Comparison of ENCODE assay signal across 1 cellular context in the genomic region with DNA sequence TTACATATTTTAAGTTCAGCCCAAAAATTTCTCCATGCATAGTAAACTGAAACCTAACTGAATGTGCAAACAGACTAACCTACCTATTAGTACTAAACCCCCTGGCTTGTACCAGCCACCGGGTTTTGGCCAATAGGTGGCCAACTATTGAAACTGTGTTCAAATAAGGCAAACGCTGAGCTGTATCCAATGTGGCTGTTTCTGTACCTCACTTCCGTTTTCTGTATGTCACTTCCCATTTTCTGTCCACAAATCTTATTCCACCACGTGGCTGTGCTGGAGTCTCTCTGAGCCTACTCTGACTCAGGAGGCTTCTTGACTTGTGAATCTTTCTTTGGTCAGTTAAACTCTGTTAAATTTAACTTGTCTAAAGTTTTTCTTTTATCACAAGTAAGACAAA.
A peak's percentile ranks its signal among the peaks of the same experiment; 100 is the strongest.
TF ChIP-seq lines count a peak whose summit lies in the region.

No MANE protein-coding gene starts in this region.

TF ChIP-seq in GM12878, 131 proteins besides CTCF, POLR2A, EP300 and RAD21 (continued from another document):
- TF ChIP-seq SPI1 (IDR thresholded peaks at IDR 0.05; ENCODE audit: borderline replicate concordance, insufficient read depth, low read depth, low read length) (peak; percentile 81), GABPA (IDR thresholded peaks at IDR 0.05; ENCODE audit: low read depth) (peak; percentile 78), SRF (IDR thresholded peaks at IDR 0.05; ENCODE audit: low read depth in 2 of 2, low read length in 2 of 2) (peak; percentile 25 to 78; a peak in 2 of 4 replicates)
- TF ChIP-seq, protein P1, sequence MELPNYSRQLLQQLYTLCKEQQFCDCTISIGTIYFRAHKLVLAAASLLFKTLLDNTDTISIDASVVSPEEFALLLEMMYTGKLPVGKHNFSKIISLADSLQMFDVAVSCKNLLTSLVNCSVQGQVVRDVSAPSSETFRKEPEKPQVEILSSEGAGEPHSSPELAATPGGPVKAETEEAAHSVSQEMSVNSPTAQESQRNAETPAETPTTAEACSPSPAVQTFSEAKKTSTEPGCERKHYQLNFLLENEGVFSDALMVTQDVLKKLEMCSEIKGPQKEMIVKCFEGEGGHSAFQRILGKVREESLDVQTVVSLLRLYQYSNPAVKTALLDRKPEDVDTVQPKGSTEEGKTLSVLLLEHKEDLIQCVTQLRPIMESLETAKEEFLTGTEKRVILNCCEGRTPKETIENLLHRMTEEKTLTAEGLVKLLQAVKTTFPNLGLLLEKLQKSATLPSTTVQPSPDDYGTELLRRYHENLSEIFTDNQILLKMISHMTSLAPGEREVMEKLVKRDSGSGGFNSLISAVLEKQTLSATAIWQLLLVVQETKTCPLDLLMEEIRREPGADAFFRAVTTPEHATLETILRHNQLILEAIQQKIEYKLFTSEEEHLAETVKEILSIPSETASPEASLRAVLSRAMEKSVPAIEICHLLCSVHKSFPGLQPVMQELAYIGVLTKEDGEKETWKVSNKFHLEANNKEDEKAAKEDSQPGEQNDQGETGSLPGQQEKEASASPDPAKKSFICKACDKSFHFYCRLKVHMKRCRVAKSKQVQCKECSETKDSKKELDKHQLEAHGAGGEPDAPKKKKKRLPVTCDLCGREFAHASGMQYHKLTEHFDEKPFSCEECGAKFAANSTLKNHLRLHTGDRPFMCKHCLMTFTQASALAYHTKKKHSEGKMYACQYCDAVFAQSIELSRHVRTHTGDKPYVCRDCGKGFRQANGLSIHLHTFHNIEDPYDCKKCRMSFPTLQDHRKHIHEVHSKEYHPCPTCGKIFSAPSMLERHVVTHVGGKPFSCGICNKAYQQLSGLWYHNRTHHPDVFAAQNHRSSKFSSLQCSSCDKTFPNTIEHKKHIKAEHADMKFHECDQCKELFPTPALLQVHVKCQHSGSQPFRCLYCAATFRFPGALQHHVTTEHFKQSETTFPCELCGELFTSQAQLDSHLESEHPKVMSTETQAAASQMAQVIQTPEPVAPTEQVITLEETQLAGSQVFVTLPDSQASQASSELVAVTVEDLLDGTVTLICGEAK (IDR thresholded peaks at IDR 0.05; ENCODE audit: borderline replicate concordance): peak; percentile 14; the same call in 1 of the 2 replicates
- TF ChIP-seq, protein P2, sequence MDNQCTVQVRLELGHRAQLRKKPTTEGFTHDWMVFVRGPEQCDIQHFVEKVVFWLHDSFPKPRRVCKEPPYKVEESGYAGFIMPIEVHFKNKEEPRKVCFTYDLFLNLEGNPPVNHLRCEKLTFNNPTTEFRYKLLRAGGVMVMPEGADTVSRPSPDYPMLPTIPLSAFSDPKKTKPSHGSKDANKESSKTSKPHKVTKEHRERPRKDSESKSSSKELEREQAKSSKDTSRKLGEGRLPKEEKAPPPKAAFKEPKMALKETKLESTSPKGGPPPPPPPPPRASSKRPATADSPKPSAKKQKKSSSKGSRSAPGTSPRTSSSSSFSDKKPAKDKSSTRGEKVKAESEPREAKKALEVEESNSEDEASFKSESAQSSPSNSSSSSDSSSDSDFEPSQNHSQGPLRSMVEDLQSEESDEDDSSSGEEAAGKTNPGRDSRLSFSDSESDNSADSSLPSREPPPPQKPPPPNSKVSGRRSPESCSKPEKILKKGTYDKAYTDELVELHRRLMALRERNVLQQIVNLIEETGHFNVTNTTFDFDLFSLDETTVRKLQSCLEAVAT (IDR thresholded peaks at IDR 0.05): no peak
